ENCODE assay signal across 18 cellular contexts in genomic region chr2:150811259-150811912, GRCh38.
A peak's percentile ranks its signal among the peaks of the same experiment; 100 is the strongest.
DNase-seq lines count a peak whose midpoint lies in the region; ATAC-seq, FAIRE-seq and TF ChIP-seq lines count a peak whose summit lies in the region.
"Had no signal": no experiment of that assay in that cellular context is flagged by ENCODE, and none has a peak within 500 bp of the region (broad histone marks: within the 10 kb centered on the region; RNA-seq: fewer than 3 reads in every experiment).

No MANE protein-coding gene starts in this region.

- H3K4me1 Mint-ChIP-seq in nephron (peaks cover 27% of the 10 kb centered on the region), T-helper 17 cell (no peaks in the 10 kb centered on the region)
- H3K4me1 Mint-ChIP-seq: CD4-positive, CD25-positive, alpha-beta regulatory T cell; naive thymus-derived CD8-positive, alpha-beta T cell had no signal

- peak; percentile 85 for ATAC-seq in GM18511 (IDR thresholded peaks at IDR 0.05; ENCODE audit: unreplicated experiment)
- peak; percentile 70 for ATAC-seq in HG02870 (IDR thresholded peaks at IDR 0.05; ENCODE audit: unreplicated experiment)
- ATAC-seq in T-helper 17 cell: no peak
- ATAC-seq: naive thymus-derived CD8-positive, alpha-beta T cell had no signal

- H3K36me3 Mint-ChIP-seq in nephron (ENCODE audit: low read depth) (no peaks in the 10 kb centered on the region), T-helper 17 cell (ENCODE audit: low read depth) (no peaks in the 10 kb centered on the region)
- H3K36me3 Mint-ChIP-seq: CD4-positive, CD25-positive, alpha-beta regulatory T cell; naive thymus-derived CD8-positive, alpha-beta T cell had no signal

- TF ChIP-seq CTCF in bronchial epithelial cell (IDR thresholded peaks at IDR 0.05; ENCODE audit: insufficient read depth, low read length, severe bottlenecking): no peak
- no peak for TF ChIP-seq CTCF in nephron (IDR thresholded peaks at IDR 0.05; ENCODE audit: unreplicated experiment in 3 of 3)

- H3K4me3 ChIP-seq in bronchial epithelial cell (ENCODE audit: low read depth, low read length): no peak overlapping the region
- H3K4me3 ChIP-seq: adrenal gland, SJSA1, testis had no signal

- DNase-seq in bronchial epithelial cell (ENCODE audit: low read depth) (peak; percentile 52), DMS53 treated with DMSO at 0.1 percent for 48 hours (lab: John Stamatoyannopoulos, UW; ENCODE audit: unreplicated experiment) (no peak), T-helper 17 cell (no peak)
- no peak for DNase-seq in activated T-cell treated with anti-CD3 and anti-CD28 coated beads, Interleukin-2, amount 50 U/mL, for 1 hour
- DNase-seq in stimulated activated CD4-positive, alpha-beta T cell treated with anti-CD3 and anti-CD28 coated beads, Interleukin-2, amount 100 ng/mL, for 48 hours: no peak
- DNase-seq: CD4-positive, CD25-positive, alpha-beta regulatory T cell; head of caudate nucleus; left cardiac atrium; naive thymus-derived CD8-positive, alpha-beta T cell; NCI-H1694; NCI-H82; testis; WERI-Rb-1 had no signal

- H3K9me3 Mint-ChIP-seq in nephron: no peaks in the 10 kb centered on the region

- H3K27ac Mint-ChIP-seq in nephron (peak overlapping the region in 2 of 3 experiments; percentile 0), T-helper 17 cell (no peak overlapping the region)
- H3K27ac Mint-ChIP-seq: CD4-positive, CD25-positive, alpha-beta regulatory T cell; naive thymus-derived CD8-positive, alpha-beta T cell had no signal

- H3K9me3 ChIP-seq in T-helper 17 cell (ENCODE audit: control insufficient read depth, low read length, poor library complexity, severe bottlenecking): no peaks in the 10 kb centered on the region
- H3K9me3 ChIP-seq: adrenal gland, SJSA1, testis had no signal

- FAIRE-seq in bronchial epithelial cell (lab: Jason Lieb, UNC): no peak

- H3K4me3 Mint-ChIP-seq in nephron (no peak overlapping the region), T-helper 17 cell (no peak overlapping the region)
- H3K4me3 Mint-ChIP-seq: CD4-positive, CD25-positive, alpha-beta regulatory T cell; naive thymus-derived CD8-positive, alpha-beta T cell had no signal

- H3K36me3 ChIP-seq in bronchial epithelial cell (ENCODE audit: control insufficient read depth, insufficient read depth, low read length): no peaks in the 10 kb centered on the region
- H3K36me3 ChIP-seq: adrenal gland, SJSA1, WERI-Rb-1 had no signal

- no peaks in the 10 kb centered on the region for H3K27me3 Mint-ChIP-seq in nephron (ENCODE audit: low read depth)
- peaks cover 12% of the 10 kb centered on the region for H3K27me3 Mint-ChIP-seq in T-helper 17 cell
- H3K27me3 Mint-ChIP-seq: CD4-positive, CD25-positive, alpha-beta regulatory T cell had no signal

- H3K27me3 ChIP-seq in bronchial epithelial cell (ENCODE audit: control insufficient read depth, insufficient read depth, low read length): no peaks in the 10 kb centered on the region
- H3K27me3 ChIP-seq: adrenal gland, SJSA1, testis had no signal
